Comparison of ENCODE assay signal across 18 cellular contexts in genomic region chr1:207974146-207974545, GRCh38.
"Had no signal": no experiment of that assay in that cellular context is flagged by ENCODE, and none has a peak within 500 bp of the region (broad histone marks: within the 10 kb centered on the region; RNA-seq: fewer than 3 reads in every experiment).

No MANE protein-coding gene starts in this region.

- H3K4me1 ChIP-seq: parathyroid adenoma, transverse colon had no signal

- H3K27me3 ChIP-seq: gastroesophageal sphincter, heart right ventricle, transverse colon had no signal

- H3K79me2 ChIP-seq: parathyroid adenoma had no signal

- ATAC-seq: activated naive CD4-positive, alpha-beta T cell treated with anti-CD3 and anti-CD28 coated beads, Interleukin-2, amount 50 U/mL, for 72 hours; activated T-cell treated with anti-CD3 and anti-CD28 coated beads, Interleukin-2, amount 50 U/mL, for 72 hours; gastroesophageal sphincter; left colon; naive thymus-derived CD8-positive, alpha-beta T cell; stimulated activated naive CD8-positive, alpha-beta T cell treated with anti-CD3 and anti-CD28 coated beads, Interleukin-15, Interleukin-2, amounts not matched to agents 100 U/mL and 50 U/mL, for 24 hours; WTC11 had no signal

- H3K36me3 ChIP-seq: cardiac muscle cell, gastroesophageal sphincter, heart right ventricle, neutrophil, transverse colon had no signal

- H2AFZ ChIP-seq: parathyroid adenoma had no signal

- H3K4me1 Mint-ChIP-seq: naive thymus-derived CD8-positive, alpha-beta T cell; WTC11 had no signal

- H3K27ac ChIP-seq: cardiac muscle cell, dorsolateral prefrontal cortex, gastroesophageal sphincter, heart right ventricle, neutrophil, parathyroid adenoma, transverse colon had no signal

- H3K27ac Mint-ChIP-seq: activated naive CD4-positive, alpha-beta T cell treated with anti-CD3 and anti-CD28 coated beads, Interleukin-2, amount 50 U/mL, for 72 hours; endodermal cell; naive thymus-derived CD8-positive, alpha-beta T cell; WTC11 had no signal

- H3K9me3 ChIP-seq: gastroesophageal sphincter, heart right ventricle, neutrophil, transverse colon had no signal

- H3K4me3 ChIP-seq: cardiac muscle cell, dorsolateral prefrontal cortex, gastroesophageal sphincter, heart right ventricle, transverse colon had no signal

- H3K9ac ChIP-seq: parathyroid adenoma had no signal

- H3K4me3 Mint-ChIP-seq: activated T-cell treated with anti-CD3 and anti-CD28 coated beads, Interleukin-2, amount 50 U/mL, for 72 hours; endodermal cell; naive thymus-derived CD8-positive, alpha-beta T cell; WTC11 had no signal

- H3K9me3 Mint-ChIP-seq: activated naive CD4-positive, alpha-beta T cell treated with anti-CD3 and anti-CD28 coated beads, Interleukin-2, amount 50 U/mL, for 72 hours; activated T-cell treated with anti-CD3 and anti-CD28 coated beads, Interleukin-2, amount 50 U/mL, for 72 hours; endodermal cell; naive thymus-derived CD8-positive, alpha-beta T cell; WTC11 had no signal

- DNase-seq: activated CD4-positive, alpha-beta T cell treated with anti-CD3 and anti-CD28 coated beads for 48 hours; activated CD8-positive, alpha-beta memory T cell treated with anti-CD3 and anti-CD28 coated beads, Interleukin-2, amount 50 U/mL, for 48 hours; activated gamma-delta T cell; activated T-cell treated with anti-CD3 and anti-CD28 coated beads, Interleukin-2, amount 50 U/mL, for 72 hours; dorsolateral prefrontal cortex; endodermal cell; heart right ventricle; left colon; naive thymus-derived CD8-positive, alpha-beta T cell; stimulated activated CD4-positive, alpha-beta T cell treated with anti-CD3 and anti-CD28 coated beads, Interleukin-2, amount 100 ng/mL, for 48 hours; stimulated activated naive CD8-positive, alpha-beta T cell treated with anti-CD3 and anti-CD28 coated beads, Interleukin-15, Interleukin-2, amounts not matched to agents 100 U/mL and 50 U/mL, for 24 hours; transverse colon had no signal

- H3K36me3 Mint-ChIP-seq: activated naive CD4-positive, alpha-beta T cell treated with anti-CD3 and anti-CD28 coated beads, Interleukin-2, amount 50 U/mL, for 72 hours; naive thymus-derived CD8-positive, alpha-beta T cell; WTC11 had no signal
